In genomic region chr10:62851449-62851848, GRCh38 we compare ENCODE assay signal across 9 cellular contexts. TPM values are rescaled to one million over a fixed set of nuclear protein-coding genes. Genes with fewer than 3 reads are reported as not detected.
DNase-seq lines count a peak whose midpoint lies in the region; ATAC-seq and TF ChIP-seq lines count a peak whose summit lies in the region.
"Had no signal": no experiment of that assay in that cellular context is flagged by ENCODE, and none has a peak within 500 bp of the region (broad histone marks: within the 10 kb centered on the region; RNA-seq: fewer than 3 reads in every experiment).

No MANE protein-coding gene starts in this region.

- WGBS in liver = 56% methylated on average over 2 of the region's 2 CpGs

- H3K4me1 ChIP-seq in Caco-2 (no peaks in the 10 kb centered on the region), HAP-1 (no peaks in the 10 kb centered on the region), liver (ENCODE audit: control insufficient read depth in 4 of 4, insufficient read depth in 4 of 4, low read length in 3 of 4) (no peaks in the 10 kb centered on the region)
- peaks cover 16% of the 10 kb centered on the region for H3K4me1 ChIP-seq in CD8-positive, alpha-beta memory T cell (ENCODE audit: insufficient read depth, low read length)

- H3K9ac ChIP-seq in liver (ENCODE audit: low read depth in 1 of 2, low read length in 2 of 2) = no peak overlapping the region

- in situ Hi-C loops in HAP-1 (cut with MboI; ENCODE audit: low sequenced_read_pairs) = no loop called here

- H3K9me3 Mint-ChIP-seq in Caco-2 (ENCODE audit: unreplicated experiment) = no peaks in the 10 kb centered on the region
- H3K9me3 Mint-ChIP-seq in activated CD8-positive, alpha-beta T cell treated with anti-CD3 and anti-CD28 coated beads for 36 hours = peaks cover 24% of the 10 kb centered on the region
- peaks cover 12 to 24% (median 22%) of the 10 kb centered on the region in 5 donors for H3K9me3 Mint-ChIP-seq in CD8-positive, alpha-beta memory T cell

- TF ChIP-seq CTCF in Caco-2 (IDR thresholded peaks at IDR 0.05; ENCODE audit: insufficient read depth in 1 of 2, low read depth in 1 of 2, low read length in 1 of 2, severe bottlenecking in 1 of 2, unreplicated experiment in 1 of 2) = peak; percentile 30 to 35
- peak; percentile 63 for TF ChIP-seq CTCF in activated CD8-positive, alpha-beta T cell treated with anti-CD3 and anti-CD28 coated beads for 36 hours (IDR thresholded peaks at IDR 0.05)
- peak; percentile 3 for TF ChIP-seq CTCF in liver (IDR thresholded peaks at IDR 0.05; ENCODE audit: low read depth, low read length, missing input control)

- peak in 1 of 2 donors; percentile 5 for TF ChIP-seq RAD21 in liver (IDR thresholded peaks at IDR 0.05)

- H3K4me1 Mint-ChIP-seq in Caco-2 (ENCODE audit: low read depth, unreplicated experiment) = no peaks in the 10 kb centered on the region
- H3K4me1 Mint-ChIP-seq in activated CD8-positive, alpha-beta T cell treated with anti-CD3 and anti-CD28 coated beads for 36 hours (ENCODE audit: low read depth) = peaks cover 56% of the 10 kb centered on the region
- H3K4me1 Mint-ChIP-seq in CD8-positive, alpha-beta memory T cell = peaks cover 47 to 55% (median 47%) of the 10 kb centered on the region in 3 donors
- H3K4me1 Mint-ChIP-seq: brain had no signal

- ATAC-seq in activated CD8-positive, alpha-beta T cell treated with anti-CD3 and anti-CD28 coated beads for 36 hours = no peak

- no peaks in the 10 kb centered on the region for H3K36me3 Mint-ChIP-seq in Caco-2 (ENCODE audit: insufficient read depth, unreplicated experiment)
- H3K36me3 Mint-ChIP-seq in activated CD8-positive, alpha-beta T cell treated with anti-CD3 and anti-CD28 coated beads for 36 hours (ENCODE audit: low read depth) = peaks cover 2% of the 10 kb centered on the region
- peaks cover 0 to 27% (median 5%) of the 10 kb centered on the region in 3 donors for H3K36me3 Mint-ChIP-seq in CD8-positive, alpha-beta memory T cell
- H3K36me3 Mint-ChIP-seq: brain had no signal

- CTCF ChIA-PET in Caco-2 (lab: Charles Lee) = no interaction called here
- CTCF ChIA-PET in activated CD8-positive, alpha-beta T cell treated with anti-CD3 and anti-CD28 coated beads for 36 hours (lab: Charles Lee) = interaction anchor here (1.1 to 4.1 kb wide), 8 partner anchors 12 to 310 kb away, joined by 3 to 30 read pairs (median 4); partner anchors contain the start of gene EGR2
- CTCF ChIA-PET in CD8-positive, alpha-beta memory T cell (lab: Charles Lee) = no interaction called here

- POLR2A ChIA-PET in Caco-2 (lab: Charles Lee) = no interaction called here
- POLR2A ChIA-PET in activated CD8-positive, alpha-beta T cell treated with anti-CD3 and anti-CD28 coated beads for 36 hours (lab: Charles Lee) = interaction anchor here (1.1 to 3.8 kb wide), 3 partner anchors 28 to 144 kb away, joined by 3 to 33 read pairs (median 4); partner anchors contain the start of gene EGR2
- POLR2A ChIA-PET in CD8-positive, alpha-beta memory T cell (lab: Charles Lee) = no interaction called here

- H3K4me3 ChIP-seq in Caco-2 (ENCODE audit: low read depth, low read length) (no peak overlapping the region), HAP-1 (no peak overlapping the region), liver (ENCODE audit: low read depth in 1 of 3, low read length in 3 of 3) (no peak overlapping the region)
- H3K4me3 ChIP-seq in CD8-positive, alpha-beta memory T cell (ENCODE audit: low read length) = no peak overlapping the region

- no peaks in the 10 kb centered on the region for H3K9me3 ChIP-seq in Caco-2
- H3K9me3 ChIP-seq in HAP-1 = no peaks in the 10 kb centered on the region; the same call in none of the 2 replicates
- peaks cover 8 to 16% (median 8%) of the 10 kb centered on the region in 4 donors for H3K9me3 ChIP-seq in liver (ENCODE audit: control insufficient read depth in 4 of 4, low read length in 3 of 4)
- no peaks in the 10 kb centered on the region for H3K9me3 ChIP-seq in CD8-positive, alpha-beta memory T cell (ENCODE audit: low read length)

- no peak overlapping the region for H3K4me3 Mint-ChIP-seq in Caco-2 (ENCODE audit: unreplicated experiment)
- no peak overlapping the region for H3K4me3 Mint-ChIP-seq in activated CD8-positive, alpha-beta T cell treated with anti-CD3 and anti-CD28 coated beads for 36 hours
- H3K4me3 Mint-ChIP-seq in CD8-positive, alpha-beta memory T cell = no peak overlapping the region
- H3K4me3 Mint-ChIP-seq: brain had no signal

- intact Hi-C loops in Caco-2 (cut with micrococcal nuclease; ENCODE audit: unreplicated experiment) = no loop called here
- intact Hi-C loops in activated CD8-positive, alpha-beta T cell treated with anti-CD3 and anti-CD28 coated beads for 36 hours (cut with micrococcal nuclease) = no loop called here

- H3K27me3 Mint-ChIP-seq in Caco-2 (ENCODE audit: insufficient read depth, unreplicated experiment) = peaks cover 20% of the 10 kb centered on the region
- peaks cover 11% of the 10 kb centered on the region for H3K27me3 Mint-ChIP-seq in activated CD8-positive, alpha-beta T cell treated with anti-CD3 and anti-CD28 coated beads for 36 hours
- H3K27me3 Mint-ChIP-seq in CD8-positive, alpha-beta memory T cell = no peaks in the 10 kb centered on the region

- no peak overlapping the region for H3K27ac Mint-ChIP-seq in Caco-2 (ENCODE audit: unreplicated experiment)
- H3K27ac Mint-ChIP-seq in activated CD8-positive, alpha-beta T cell treated with anti-CD3 and anti-CD28 coated beads for 36 hours = no peak overlapping the region
- H3K27ac Mint-ChIP-seq in CD8-positive, alpha-beta memory T cell = peak overlapping the region in 1 of 8 donors; percentile 66
- H3K27ac Mint-ChIP-seq: brain; T-helper 2 cell treated with Interferon-gamma antibody and Interleukin-4, amounts not matched to agents 5 μg/mL and 100 μg/mL, for 36 hours had no signal

- BruUV-seq in Caco-2 (replicated peaks; lab: Mats Ljungman, UMichigan) = no TSS peak

- H3K36me3 ChIP-seq in Caco-2 (ENCODE audit: control insufficient read depth, insufficient read depth, low read length) (no peaks in the 10 kb centered on the region), HAP-1 (replicated peaks) (no peaks in the 10 kb centered on the region), liver (ENCODE audit: control insufficient read depth in 4 of 4, insufficient read depth in 3 of 4, low read depth in 1 of 4, low read length in 3 of 4) (no peaks in the 10 kb centered on the region)
- H3K36me3 ChIP-seq in CD8-positive, alpha-beta memory T cell (ENCODE audit: insufficient read depth, low read length) = no peaks in the 10 kb centered on the region

- H3K27ac ChIP-seq in liver (ENCODE audit: low read depth in 1 of 2, low read length in 2 of 2) = no peak overlapping the region
- H3K27ac ChIP-seq in CD8-positive, alpha-beta memory T cell (ENCODE audit: low read depth, low read length) = no peak overlapping the region

- H3K27me3 ChIP-seq in Caco-2 (replicated peaks; ENCODE audit: control insufficient read depth, insufficient read depth, low read length) (no peaks in the 10 kb centered on the region), HAP-1 (ENCODE audit: low read depth) (no peaks in the 10 kb centered on the region), liver (ENCODE audit: control insufficient read depth in 4 of 4, insufficient read depth in 4 of 4, low read length in 3 of 4) (peaks cover 0 to 7% (median 0%) of the 10 kb centered on the region in 4 donors)
- no peaks in the 10 kb centered on the region for H3K27me3 ChIP-seq in CD8-positive, alpha-beta memory T cell (ENCODE audit: insufficient read depth, low read length, poor library complexity, severe bottlenecking)

- DNase-seq in Caco-2 = peak in 1 of 2 experiments; percentile 21
- DNase-seq in HAP-1 (ENCODE audit: low spot score in 2 of 2) = peak; percentile 20 to 34
- peak; percentile 48 for DNase-seq in activated CD8-positive, alpha-beta T cell treated with anti-CD3 and anti-CD28 coated beads for 36 hours
- DNase-seq in NK-92 (lab: John Stamatoyannopoulos, UW; ENCODE audit: unreplicated experiment) = no peak
- no peak for DNase-seq in CD8-positive, alpha-beta memory T cell
- no peak for DNase-seq in NK-92 treated with Interleukin-12 subunit alpha and Interleukin-12 subunit beta, amount 100 ng/mL, for 24 hours (lab: John Stamatoyannopoulos, UW)

TF ChIP-seq in liver, 16 proteins besides CTCF, POLR2A, EP300 and RAD21 (continues in another document):
- TF ChIP-seq FOXA1 (IDR thresholded peaks at IDR 0.05) (no peak), HNF4A (conservative IDR thresholded peaks at IDR 0.05) (no peak), HNF4G (IDR thresholded peaks at IDR 0.05) (no peak), ZBTB33 (IDR thresholded peaks at IDR 0.05) (no peak)

RNA-seq across cellular contexts. Expression of gene EGR2, which starts 35.3 kb away (rescaled TPM):
- total RNA-seq in Caco-2 (2022) (0.30 and 0.61 TPM in 2 replicates), liver (under 1 TPM; 0.17 to 0.19 TPM)
- 10 to 100 TPM; 45.6 to 46.6 TPM for total RNA-seq in activated CD8-positive, alpha-beta T cell treated with anti-CD3 and anti-CD28 coated beads for 36 hours
- polyA plus RNA-seq in liver = under 1 TPM; 0.27 to 0.76 TPM
- 10 to 100 TPM; 87.8 to 89.9 TPM for total RNA-seq in CD8-positive, alpha-beta memory T cell
- not detected for polyA plus RNA-seq in CD8-positive, alpha-beta memory T cell

RNA-seq across cellular contexts. Expression of gene ADO, which starts 46.9 kb away (rescaled TPM):
- 31.3 and 34.1 TPM in 2 replicates for total RNA-seq in Caco-2 (2022)
- total RNA-seq in activated CD8-positive, alpha-beta T cell treated with anti-CD3 and anti-CD28 coated beads for 36 hours = 10 to 100 TPM; 28.0 to 28.9 TPM
- total RNA-seq in liver = 1 to 10 TPM; 6.7 TPM
- polyA plus RNA-seq in liver = 1 to 10 TPM; 1.4 to 4.3 TPM
- 10 to 100 TPM; 38.4 to 39.4 TPM for total RNA-seq in CD8-positive, alpha-beta memory T cell
- polyA plus RNA-seq in CD8-positive, alpha-beta memory T cell = 2.8 TPM

Comparison
In these comparisons a context has a peak if more than half of its experiments do, and no peak if none do; other contexts are left out.
1. DNase-seq: peak in HAP-1 (2 of 2) and activated CD8-positive, alpha-beta T cell treated with anti-CD3 and anti-CD28 coated beads for 36 hours (single experiment); none in NK-92 (single experiment), CD8-positive, alpha-beta memory T cell (0 of 5) and NK-92 treated with Interleukin-12 subunit alpha and Interleukin-12 subunit beta, amount 100 ng/mL, for 24 hours (single experiment).
2. CTCF ChIP-seq: peak in every context shown above with its lines; median percentile 63 in activated CD8-positive, alpha-beta T cell treated with anti-CD3 and anti-CD28 coated beads for 36 hours; 32 in Caco-2; 3 in liver.
3. RNA of gene EGR2, which starts 35.3 kb away (total RNA-seq): 87.8 to 89.9 TPM in CD8-positive, alpha-beta memory T cell and 45.6 to 46.6 TPM in activated CD8-positive, alpha-beta T cell treated with anti-CD3 and anti-CD28 coated beads for 36 hours; 0.30 to 0.61 TPM in Caco-2 and 0.17 to 0.19 TPM in liver; every median in the first group is over 10 times any median in the second.